17 cellular contexts compared by ENCODE assay signal in genomic region chr6:30167101-30167500, GRCh38. TPM values are rescaled to one million over a fixed set of nuclear protein-coding genes. Genes with fewer than 3 reads are reported as not detected.
DNase-seq lines count a peak whose midpoint lies in the region; ATAC-seq, FAIRE-seq and TF ChIP-seq lines count a peak whose summit lies in the region.
"Had no signal": no experiment of that assay in that cellular context is flagged by ENCODE, and none has a peak within 500 bp of the region (broad histone marks: within the 10 kb centered on the region; RNA-seq: fewer than 3 reads in every experiment).

No MANE protein-coding gene starts in this region.

- H3K9me3 Mint-ChIP-seq in activated naive CD4-positive, alpha-beta T cell treated with anti-CD3 and anti-CD28 coated beads for 36 hours = no peaks in the 10 kb centered on the region
- no peaks in the 10 kb centered on the region for H3K9me3 Mint-ChIP-seq in Calu3 (ENCODE audit: low read depth, unreplicated experiment)

- ATAC-seq in T-helper 17 cell (peak; percentile 76), GM12878 (peak; percentile 47)
- ATAC-seq: A549 had no signal

- no peak for TF ChIP-seq POLR2A in GM12878 (IDR thresholded peaks at IDR 0.05; ENCODE audit: low read depth, low read length)
- TF ChIP-seq POLR2A in tibial nerve (IDR thresholded peaks at IDR 0.05) = no peak

- WGBS in GM12878 (ENCODE audit: insufficient coverage, insufficient replicate concordance, low lambda C conversion rate, missing lambda C conversion rate) = 26% methylated on average over 6 of the region's 6 CpGs
- WGBS in tibial nerve, 2 donors = 71 to 82% methylated on average over 6 of the region's 6 CpGs

- H3K4me3 ChIP-seq in GM12878 (no peak overlapping the region), tibial nerve (no peak overlapping the region)
- H3K4me3 ChIP-seq: A549, MG63, PC-9 had no signal

- no peaks in the 10 kb centered on the region for H3K79me2 ChIP-seq in GM12878 (ENCODE audit: control insufficient read depth, insufficient read depth, low read length)

- H3K9me3 ChIP-seq in T-helper 17 cell (ENCODE audit: control insufficient read depth, low read length, poor library complexity, severe bottlenecking) = no peaks in the 10 kb centered on the region
- H3K9me3 ChIP-seq in GM12878 (replicated peaks; ENCODE audit: control insufficient read depth, insufficient read depth, low read length) = no peaks in the 10 kb centered on the region
- H3K9me3 ChIP-seq in tibial nerve = no peaks in the 10 kb centered on the region
- H3K9me3 ChIP-seq: A549, MG63 had no signal

- no peak overlapping the region for H3K9ac ChIP-seq in GM12878 (ENCODE audit: control insufficient read depth, insufficient read depth, low read length)

- RAD21 ChIA-PET in GM12878 (lab: Charles Lee; ENCODE audit: unreplicated experiment) = interaction anchor here (0.6 to 2.4 kb wide), 3 partner anchors 13 to 64 kb away, joined by 3 to 38 read pairs (median 4); no protein-coding TSS in a partner anchor

- intact Hi-C loops in activated naive CD4-positive, alpha-beta T cell treated with anti-CD3 and anti-CD28 coated beads for 36 hours (cut with micrococcal nuclease) = no loop called here
- intact Hi-C loops in Calu3 (cut with micrococcal nuclease; ENCODE audit: unreplicated experiment) = no loop called here
- intact Hi-C loops in GM12878 (cut with micrococcal nuclease; ENCODE audit: unreplicated experiment) = no loop called here

- H3K27ac Mint-ChIP-seq in activated naive CD4-positive, alpha-beta T cell treated with anti-CD3 and anti-CD28 coated beads for 36 hours = peak overlapping the region; percentile 54
- H3K27ac Mint-ChIP-seq in Calu3 (ENCODE audit: unreplicated experiment) (peak overlapping the region; percentile 6), T-helper 17 cell (peak overlapping the region; percentile 47)

- H4K20me1 ChIP-seq in GM12878 (ENCODE audit: control insufficient read depth, insufficient read depth) = no peaks in the 10 kb centered on the region

- H3K27ac ChIP-seq in GM12878 (ENCODE audit: control insufficient read depth, insufficient read depth) = no peak overlapping the region
- no peak overlapping the region for H3K27ac ChIP-seq in tibial nerve
- H3K27ac ChIP-seq: A549, PC-9 had no signal

- TF ChIP-seq CTCF in Calu3 (IDR thresholded peaks at IDR 0.05; ENCODE audit: unreplicated experiment) (no peak), GM12878 (IDR thresholded peaks at IDR 0.05 in 2 of 3, conservative IDR thresholded peaks at IDR 0.05 in 1 of 3; ENCODE audit: control insufficient read depth in 2 of 3, extremely low read depth in 1 of 3, insufficient read depth in 1 of 3, low read depth in 3 of 3, low read length in 3 of 3) (no peak), tibial nerve (IDR thresholded peaks at IDR 0.05) (no peak)

- no peak for TF ChIP-seq RAD21 in GM12878 (IDR thresholded peaks at IDR 0.05; ENCODE audit: insufficient read depth, low read depth, low read length)

- H2AFZ ChIP-seq in GM12878 (ENCODE audit: control insufficient read depth, low read depth, low read length) = no peak overlapping the region
- H2AFZ ChIP-seq: PC-9 had no signal

- peaks cover 35% of the 10 kb centered on the region for H3K27me3 Mint-ChIP-seq in activated naive CD4-positive, alpha-beta T cell treated with anti-CD3 and anti-CD28 coated beads for 36 hours (ENCODE audit: low read depth)
- H3K27me3 Mint-ChIP-seq in Calu3 (ENCODE audit: unreplicated experiment) (no peaks in the 10 kb centered on the region), T-helper 17 cell (peaks cover 46% of the 10 kb centered on the region)

- TF ChIP-seq EP300 in GM12878 (IDR thresholded peaks at IDR 0.05; ENCODE audit: borderline replicate concordance in 1 of 2, control insufficient read depth in 1 of 2, low read depth in 2 of 2, low read length in 2 of 2) (no peak), tibial nerve (IDR thresholded peaks at IDR 0.05) (no peak)

- FAIRE-seq in GM12878 (lab: Jason Lieb, UNC) (no peak), urothelium cell line (lab: Jason Lieb, UNC) (no peak)
- FAIRE-seq: A549 had no signal

- POLR2A ChIA-PET in GM12878 (lab: Charles Lee) = no interaction called here

- no peak overlapping the region for H3K4me2 ChIP-seq in GM12878 (ENCODE audit: control insufficient read depth, insufficient read depth)
- H3K4me2 ChIP-seq: A549, PC-9 had no signal

- H3K36me3 Mint-ChIP-seq in activated naive CD4-positive, alpha-beta T cell treated with anti-CD3 and anti-CD28 coated beads for 36 hours (ENCODE audit: low read depth) = no peaks in the 10 kb centered on the region
- H3K36me3 Mint-ChIP-seq in Calu3 (ENCODE audit: insufficient read depth, unreplicated experiment) = peaks cover 39% of the 10 kb centered on the region
- no peaks in the 10 kb centered on the region for H3K36me3 Mint-ChIP-seq in T-helper 17 cell (ENCODE audit: low read depth)

- no peak overlapping the region for H3K4me3 Mint-ChIP-seq in activated naive CD4-positive, alpha-beta T cell treated with anti-CD3 and anti-CD28 coated beads for 36 hours
- H3K4me3 Mint-ChIP-seq in Calu3 (ENCODE audit: low read depth, unreplicated experiment) (no peak overlapping the region), T-helper 17 cell (no peak overlapping the region)

- BruUV-seq in Calu3 (replicated peaks; lab: Mats Ljungman, UMichigan) (no TSS peak), GM12878 (replicated peaks; lab: Mats Ljungman, UMichigan) (no TSS peak)

- SMC1A ChIA-PET in GM12878 (lab: Charles Lee; ENCODE audit: uncharacterized antibody, unreplicated experiment) = interaction anchor here (1.1 to 3.7 kb wide), 10 partner anchors 18 to 100 kb away, joined by 3 to 34 read pairs (median 4); partner anchors contain the start of genes PPP1R11 and TRIM40

- H3K36me3 ChIP-seq in GM12878 (ENCODE audit: control insufficient read depth in 2 of 2, insufficient read depth in 2 of 2, low read length in 1 of 2) (no peaks in the 10 kb centered on the region), tibial nerve (no peaks in the 10 kb centered on the region)
- H3K36me3 ChIP-seq: MG63 had no signal

- in situ Hi-C loops in GM12878 (cut with MboI) = no loop called here

- DNase-seq in activated naive CD4-positive, alpha-beta T cell treated with anti-CD3 and anti-CD28 coated beads for 36 hours = peak; percentile 79
- DNase-seq in activated naive CD4-positive, alpha-beta T cell treated with Interleukin-2 at 50 U/mL for 16 hours = no peak
- DNase-seq in Calu3 (no peak), T-helper 17 cell (no peak), GM12878 (ENCODE audit: low read depth, low spot score) (no peak), tibial nerve (ENCODE audit: low spot score in 2 of 2) (no peak), DMS79 (lab: John Stamatoyannopoulos, UW) (no peak), urothelium cell line (ENCODE audit: low spot score) (no peak)
- DNase-seq: C1 segment of cervical spinal cord, EL, H7, MG63, NCI-H1092 treated with DMSO at 0.1 percent for 48 hours, NCI-H1694, NCI-H510A treated with DMSO at 0.1 percent for 48 hours had no signal

- CTCF ChIA-PET in activated naive CD4-positive, alpha-beta T cell treated with anti-CD3 and anti-CD28 coated beads for 36 hours (lab: Charles Lee) = interaction anchor here (0.7 to 5.1 kb wide), 5 partner anchors 36 to 534 kb away, joined by 3 to 30 read pairs (median 6); no protein-coding TSS in a partner anchor
- CTCF ChIA-PET in Calu3 (lab: Charles Lee) = no interaction called here
- CTCF ChIA-PET in GM12878 (lab: Yijun Ruan, JAX) = interaction anchor here (1.2 to 4.1 kb wide), 5 partner anchors 19 to 65 kb away, joined by 3 to 46 read pairs (median 6); no protein-coding TSS in a partner anchor

- H3K27me3 ChIP-seq in GM12878 (replicated peaks in 1 of 2; ENCODE audit: control insufficient read depth in 2 of 2, insufficient read depth in 2 of 2, low read length in 1 of 2) (peaks cover 4 to 14% of the 10 kb centered on the region in 2 experiments), tibial nerve (peaks cover 0 to 50% of the 10 kb centered on the region in 2 donors)
- H3K27me3 ChIP-seq: MG63 had no signal

- H3K4me1 ChIP-seq in GM12878 (ENCODE audit: control insufficient read depth, insufficient read depth, low read length) = no peaks in the 10 kb centered on the region
- peaks cover 0 to 11% (median 0%) of the 10 kb centered on the region in 4 donors for H3K4me1 ChIP-seq in tibial nerve

- H3K4me1 Mint-ChIP-seq in activated naive CD4-positive, alpha-beta T cell treated with anti-CD3 and anti-CD28 coated beads for 36 hours (ENCODE audit: low read depth) = peaks cover 39% of the 10 kb centered on the region
- H3K4me1 Mint-ChIP-seq in Calu3 (ENCODE audit: low read depth, unreplicated experiment) (peaks cover 28% of the 10 kb centered on the region), T-helper 17 cell (peaks cover 19% of the 10 kb centered on the region)

RNA-seq across cellular contexts. Expression of gene TRIM15, which starts 3.8 kb away (rescaled TPM):
- 1 to 10 TPM in 1 of 2 experiments, under 1 TPM in 1; 0.79 to 2.2 TPM for total RNA-seq in activated naive CD4-positive, alpha-beta T cell treated with anti-CD3 and anti-CD28 coated beads for 36 hours
- 11.8 and 13.5 TPM in 2 replicates for total RNA-seq in Calu3 (2022)
- total RNA-seq in T-helper 17 cell = not detected
- not detected in 2 replicates for total RNA-seq in GM12878 (2013; cell fraction: nucleolus; rRNA removed)
- not detected in 2 replicates for total RNA-seq in GM12878 (2014; rRNA removed)
- total RNA-seq in GM12878 (2014; rRNA removed; fragmentation: Illumina TruSeq; extraction: Trizol) = not detected in 2 replicates
- 0.08 TPM in 1 of 2 replicates, not detected in the other for total RNA-seq in GM12878 (2021)
- polyA plus RNA-seq in GM12878 (2011; ENCODE audit: low read depth) = not detected
- polyA plus RNA-seq in GM12878 (2011; rRNA removed) = 0.29 TPM in 1 of 2 replicates, not detected in the other
- polyA plus RNA-seq in GM12878 (2011; cell fraction: cytosol; rRNA removed) = 0.05 and 0.07 TPM in 2 replicates
- 0.26 and 0.51 TPM in 2 replicates for polyA plus RNA-seq in GM12878 (2011; cell fraction: nucleus; rRNA removed)
- not detected in 2 replicates for polyA plus RNA-seq in GM12878 (2012)
- polyA plus RNA-seq in GM12878 (2014; fragmentation: Illumina TruSeq; extraction: Trizol) = not detected in 2 replicates
- not detected for polyA plus RNA-seq in GM12878 (2014; fragmentation: Nextera tagmentation; extraction: Ambion mirVana)
- polyA plus RNA-seq in GM12878 (2014; rRNA removed) = not detected in 2 replicates
- polyA plus RNA-seq in GM12878 (2016; fragmentation: Nextera tagmentation; extraction: Ambion mirVana) = not detected
- 0.21 TPM in 1 of 2 replicates, not detected in the other for polyA minus RNA-seq in GM12878 (2011; rRNA and poly(A)+ RNA removed)
- not detected in 2 replicates for polyA minus RNA-seq in GM12878 (2011; cell fraction: cytosol; rRNA and poly(A)+ RNA removed)
- 0.19 TPM in 1 of 2 replicates, not detected in the other for polyA minus RNA-seq in GM12878 (2011; cell fraction: nucleus; rRNA and poly(A)+ RNA removed)
- total RNA-seq in tibial nerve = not detected
- total RNA-seq: H7, PC-9 had no signal

RNA-seq across cellular contexts. Expression of gene TRIM10, which starts 6.1 kb away (rescaled TPM):
- total RNA-seq in activated naive CD4-positive, alpha-beta T cell treated with anti-CD3 and anti-CD28 coated beads for 36 hours = under 1 TPM; 0.19 to 0.25 TPM
- 1.8 and 2.7 TPM in 2 replicates for total RNA-seq in Calu3 (2022)
- under 1 TPM in 1 of 2 donors, not detected in 1; 0.37 TPM for total RNA-seq in T-helper 17 cell
- not detected in 2 replicates for total RNA-seq in GM12878 (2013; cell fraction: nucleolus; rRNA removed)
- total RNA-seq in GM12878 (2014; rRNA removed) = not detected in 2 replicates
- not detected in 2 replicates for total RNA-seq in GM12878 (2014; rRNA removed; fragmentation: Illumina TruSeq; extraction: Trizol)
- total RNA-seq in GM12878 (2021) = not detected in 2 replicates
- not detected for polyA plus RNA-seq in GM12878 (2011; ENCODE audit: low read depth)
- polyA plus RNA-seq in GM12878 (2011; rRNA removed) = 0.01 and 0.04 TPM in 2 replicates
- not detected in 2 replicates for polyA plus RNA-seq in GM12878 (2011; cell fraction: cytosol; rRNA removed)
- 0.03 and 0.04 TPM in 2 replicates for polyA plus RNA-seq in GM12878 (2011; cell fraction: nucleus; rRNA removed)
- polyA plus RNA-seq in GM12878 (2012) = not detected in 2 replicates
- not detected in 2 replicates for polyA plus RNA-seq in GM12878 (2014; fragmentation: Illumina TruSeq; extraction: Trizol)
- not detected for polyA plus RNA-seq in GM12878 (2014; fragmentation: Nextera tagmentation; extraction: Ambion mirVana)
- not detected in 2 replicates for polyA plus RNA-seq in GM12878 (2014; rRNA removed)
- not detected for polyA plus RNA-seq in GM12878 (2016; fragmentation: Nextera tagmentation; extraction: Ambion mirVana)
- not detected in 2 replicates for polyA minus RNA-seq in GM12878 (2011; rRNA and poly(A)+ RNA removed)
- not detected in 2 replicates for polyA minus RNA-seq in GM12878 (2011; cell fraction: cytosol; rRNA and poly(A)+ RNA removed)
- polyA minus RNA-seq in GM12878 (2011; cell fraction: nucleus; rRNA and poly(A)+ RNA removed) = not detected in 2 replicates
- total RNA-seq in tibial nerve = not detected
- total RNA-seq: H7, PC-9 had no signal

RNA-seq across cellular contexts. Expression of gene TRIM40, which starts 31.2 kb away (rescaled TPM):
- total RNA-seq in activated naive CD4-positive, alpha-beta T cell treated with anti-CD3 and anti-CD28 coated beads for 36 hours = not detected
- total RNA-seq in Calu3 (2022) = 0.29 TPM in 1 of 2 replicates, not detected in the other
- total RNA-seq in T-helper 17 cell = 1 to 10 TPM in 1 of 2 donors, under 1 TPM in 1; 0.22 to 3.5 TPM
- total RNA-seq in GM12878 (2013; cell fraction: nucleolus; rRNA removed) = not detected in 2 replicates
- total RNA-seq in GM12878 (2014; rRNA removed) = 0.05 TPM in 1 of 2 replicates, not detected in the other
- not detected in 2 replicates for total RNA-seq in GM12878 (2014; rRNA removed; fragmentation: Illumina TruSeq; extraction: Trizol)
- not detected in 2 replicates for total RNA-seq in GM12878 (2021)
- polyA plus RNA-seq in GM12878 (2011; ENCODE audit: low read depth) = not detected
- polyA plus RNA-seq in GM12878 (2011; rRNA removed) = not detected in 2 replicates
- polyA plus RNA-seq in GM12878 (2011; cell fraction: cytosol; rRNA removed) = not detected in 2 replicates
- not detected in 2 replicates for polyA plus RNA-seq in GM12878 (2011; cell fraction: nucleus; rRNA removed)
- not detected in 2 replicates for polyA plus RNA-seq in GM12878 (2012)
- not detected in 2 replicates for polyA plus RNA-seq in GM12878 (2014; fragmentation: Illumina TruSeq; extraction: Trizol)
- polyA plus RNA-seq in GM12878 (2014; fragmentation: Nextera tagmentation; extraction: Ambion mirVana) = not detected
- not detected in 2 replicates for polyA plus RNA-seq in GM12878 (2014; rRNA removed)
- polyA plus RNA-seq in GM12878 (2016; fragmentation: Nextera tagmentation; extraction: Ambion mirVana) = not detected
- not detected in 2 replicates for polyA minus RNA-seq in GM12878 (2011; rRNA and poly(A)+ RNA removed)
- polyA minus RNA-seq in GM12878 (2011; cell fraction: cytosol; rRNA and poly(A)+ RNA removed) = not detected in 2 replicates
- not detected in 2 replicates for polyA minus RNA-seq in GM12878 (2011; cell fraction: nucleus; rRNA and poly(A)+ RNA removed)
- total RNA-seq in tibial nerve = not detected
- total RNA-seq: H7, PC-9 had no signal

RNA-seq across cellular contexts. Expression of gene TRIM26, which starts 46.1 kb away (rescaled TPM):
- 10 to 100 TPM; 36.8 to 38.7 TPM for total RNA-seq in activated naive CD4-positive, alpha-beta T cell treated with anti-CD3 and anti-CD28 coated beads for 36 hours
- total RNA-seq in Calu3 (2022) = 89.9 and 118 TPM in 2 replicates
- total RNA-seq in T-helper 17 cell = 10 to 100 TPM; 51.2 to 63.1 TPM
- total RNA-seq in GM12878 (2013; cell fraction: nucleolus; rRNA removed) = 43.0 and 46.6 TPM in 2 replicates
- 62.4 and 73.5 TPM in 2 replicates for total RNA-seq in GM12878 (2014; rRNA removed)
- total RNA-seq in GM12878 (2014; rRNA removed; fragmentation: Illumina TruSeq; extraction: Trizol) = 39.2 and 43.9 TPM in 2 replicates
- total RNA-seq in GM12878 (2021) = 76.4 and 79.6 TPM in 2 replicates
- 39.1 TPM for polyA plus RNA-seq in GM12878 (2011; ENCODE audit: low read depth)
- 35.6 and 57.3 TPM in 2 replicates for polyA plus RNA-seq in GM12878 (2011; rRNA removed)
- polyA plus RNA-seq in GM12878 (2011; cell fraction: cytosol; rRNA removed) = 58.1 and 59.0 TPM in 2 replicates
- polyA plus RNA-seq in GM12878 (2011; cell fraction: nucleus; rRNA removed) = 62.3 and 84.6 TPM in 2 replicates
- polyA plus RNA-seq in GM12878 (2012) = 35.8 and 51.5 TPM in 2 replicates
- 57.6 and 72.4 TPM in 2 replicates for polyA plus RNA-seq in GM12878 (2014; fragmentation: Illumina TruSeq; extraction: Trizol)
- polyA plus RNA-seq in GM12878 (2014; fragmentation: Nextera tagmentation; extraction: Ambion mirVana) = 10 to 100 TPM; 13.1 to 18.2 TPM
- 56.5 and 67.5 TPM in 2 replicates for polyA plus RNA-seq in GM12878 (2014; rRNA removed)
- 10 to 100 TPM; 69.9 to 75.3 TPM for polyA plus RNA-seq in GM12878 (2016; fragmentation: Nextera tagmentation; extraction: Ambion mirVana)
- 45.0 and 62.8 TPM in 2 replicates for polyA minus RNA-seq in GM12878 (2011; rRNA and poly(A)+ RNA removed)
- 17.9 and 27.3 TPM in 2 replicates for polyA minus RNA-seq in GM12878 (2011; cell fraction: cytosol; rRNA and poly(A)+ RNA removed)
- 15.7 and 26.6 TPM in 2 replicates for polyA minus RNA-seq in GM12878 (2011; cell fraction: nucleus; rRNA and poly(A)+ RNA removed)
- 10 to 100 TPM; 26.9 to 46.8 (median 37.6) TPM for total RNA-seq in tibial nerve

RNA-seq across cellular contexts. Expression of gene TRIM31, which starts 54.2 kb away (rescaled TPM):
- total RNA-seq in activated naive CD4-positive, alpha-beta T cell treated with anti-CD3 and anti-CD28 coated beads for 36 hours = under 1 TPM in 1 of 2 experiments, not detected in 1; 0.17 TPM
- 161 and 181 TPM in 2 replicates for total RNA-seq in Calu3 (2022)
- not detected for total RNA-seq in T-helper 17 cell
- total RNA-seq in GM12878 (2013; cell fraction: nucleolus; rRNA removed) = 8.0 and 9.0 TPM in 2 replicates
- total RNA-seq in GM12878 (2014; rRNA removed) = 0.11 and 0.22 TPM in 2 replicates
- 0.09 and 0.31 TPM in 2 replicates for total RNA-seq in GM12878 (2014; rRNA removed; fragmentation: Illumina TruSeq; extraction: Trizol)
- total RNA-seq in GM12878 (2021) = 0.18 and 0.35 TPM in 2 replicates
- 0.66 TPM for polyA plus RNA-seq in GM12878 (2011; ENCODE audit: low read depth)
- 17.4 and 20.5 TPM in 2 replicates for polyA plus RNA-seq in GM12878 (2011; rRNA removed)
- polyA plus RNA-seq in GM12878 (2011; cell fraction: cytosol; rRNA removed) = 14.1 and 18.0 TPM in 2 replicates
- 34.8 and 44.5 TPM in 2 replicates for polyA plus RNA-seq in GM12878 (2011; cell fraction: nucleus; rRNA removed)
- polyA plus RNA-seq in GM12878 (2012) = 0.13 and 0.16 TPM in 2 replicates
- 0.47 and 0.57 TPM in 2 replicates for polyA plus RNA-seq in GM12878 (2014; fragmentation: Illumina TruSeq; extraction: Trizol)
- polyA plus RNA-seq in GM12878 (2014; fragmentation: Nextera tagmentation; extraction: Ambion mirVana) = under 1 TPM in 1 of 2 experiments, not detected in 1; 0.09 TPM
- polyA plus RNA-seq in GM12878 (2014; rRNA removed) = 0.33 and 0.41 TPM in 2 replicates
- not detected for polyA plus RNA-seq in GM12878 (2016; fragmentation: Nextera tagmentation; extraction: Ambion mirVana)
- 14.7 and 16.4 TPM in 2 replicates for polyA minus RNA-seq in GM12878 (2011; rRNA and poly(A)+ RNA removed)
- polyA minus RNA-seq in GM12878 (2011; cell fraction: cytosol; rRNA and poly(A)+ RNA removed) = 5.8 and 7.5 TPM in 2 replicates
- 12.8 and 13.3 TPM in 2 replicates for polyA minus RNA-seq in GM12878 (2011; cell fraction: nucleus; rRNA and poly(A)+ RNA removed)
- not detected for total RNA-seq in tibial nerve
- total RNA-seq: H7, PC-9 had no signal
